8 cellular contexts compared by ENCODE assay signal in the genomic region with DNA sequence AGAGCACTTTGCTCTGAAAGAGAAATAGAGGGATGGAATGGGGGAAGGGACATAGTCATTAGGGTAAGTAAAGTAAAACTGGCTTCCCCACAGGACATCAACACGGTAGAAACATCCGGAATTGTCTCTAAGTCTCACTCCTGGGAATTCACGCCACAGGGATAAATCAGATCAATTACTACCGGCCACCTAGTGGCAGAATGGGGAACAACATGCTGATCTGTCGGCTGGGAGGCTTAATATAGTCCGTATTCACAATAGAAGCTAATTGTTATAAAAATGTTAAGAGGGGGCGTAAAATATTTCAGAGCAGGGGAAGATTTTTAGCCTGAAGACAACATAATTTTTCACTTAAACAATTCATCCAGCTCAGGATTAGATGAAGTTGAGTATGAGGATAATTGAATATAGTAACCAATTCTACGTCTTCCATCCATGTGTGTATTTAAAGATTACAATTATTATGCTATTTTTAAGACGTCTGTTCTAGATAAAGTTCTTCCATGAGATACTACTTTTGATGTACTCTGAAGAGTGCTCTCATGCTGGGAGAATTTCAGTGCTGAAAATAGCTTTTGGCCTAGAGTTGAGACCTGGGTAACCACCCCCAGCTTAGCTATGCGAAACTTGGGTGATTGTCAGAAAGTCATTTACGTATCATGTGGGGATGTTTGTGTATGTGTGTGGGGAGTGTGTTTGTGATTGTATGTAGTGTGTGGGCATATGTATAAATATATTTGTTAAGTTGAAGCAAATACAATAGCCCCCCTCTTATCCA.
DNase-seq lines count a peak whose midpoint lies in the region; ATAC-seq and TF ChIP-seq lines count a peak whose summit lies in the region.

No MANE protein-coding gene starts in this region.

- no peak for ATAC-seq in activated CD8-positive, alpha-beta T cell treated with anti-CD3 and anti-CD28 coated beads for 36 hours
- ATAC-seq in HG02759 (IDR thresholded peaks at IDR 0.05; ENCODE audit: unreplicated experiment) (no peak), GM21529 (IDR thresholded peaks at IDR 0.05; ENCODE audit: unreplicated experiment) (no peak)

- H3K27me3 Mint-ChIP-seq in activated CD8-positive, alpha-beta T cell treated with anti-CD3 and anti-CD28 coated beads for 36 hours = no peaks in the 10 kb centered on the region

- no peak overlapping the region for H3K4me3 Mint-ChIP-seq in activated CD8-positive, alpha-beta T cell treated with anti-CD3 and anti-CD28 coated beads for 36 hours

- DNase-seq in G401 (ENCODE audit: low spot score) (peak; percentile 10), HPDE6-E6E7 (ENCODE audit: extremely low spot score) (peak; percentile 3), iris pigment epithelial cell (ENCODE audit: low read depth) (peak; percentile 17), superior temporal gyrus (ENCODE audit: extremely low spot score) (peak; percentile 77)
- peak; percentile 37 for DNase-seq in activated CD8-positive, alpha-beta T cell treated with anti-CD3 and anti-CD28 coated beads for 36 hours
- no peak for DNase-seq in activated CD8-positive, alpha-beta memory T cell treated with anti-CD3 and anti-CD28 coated beads, Interleukin-2, amount 50 U/mL, for 4 hours

- H3K27ac Mint-ChIP-seq in activated CD8-positive, alpha-beta T cell treated with anti-CD3 and anti-CD28 coated beads for 36 hours = no peak overlapping the region

- no peaks in the 10 kb centered on the region for H3K36me3 Mint-ChIP-seq in activated CD8-positive, alpha-beta T cell treated with anti-CD3 and anti-CD28 coated beads for 36 hours (ENCODE audit: low read depth)

- intact Hi-C loops in activated CD8-positive, alpha-beta T cell treated with anti-CD3 and anti-CD28 coated beads for 36 hours (cut with micrococcal nuclease) = no loop called here

- CTCF ChIA-PET in activated CD8-positive, alpha-beta T cell treated with anti-CD3 and anti-CD28 coated beads for 36 hours (lab: Charles Lee) = interaction anchor here (0.7 to 2.0 kb wide), 13 partner anchors 11 to 167 kb away, joined by 3 to 13 read pairs (median 4); no protein-coding TSS in a partner anchor

- in situ Hi-C loops in G401 (cut with HindIII; ENCODE audit: low sequenced_read_pairs) = no loop called here

- peak; percentile 81 for TF ChIP-seq CTCF in activated CD8-positive, alpha-beta T cell treated with anti-CD3 and anti-CD28 coated beads for 36 hours (IDR thresholded peaks at IDR 0.05)

- H3K4me1 Mint-ChIP-seq in activated CD8-positive, alpha-beta T cell treated with anti-CD3 and anti-CD28 coated beads for 36 hours (ENCODE audit: low read depth) = no peaks in the 10 kb centered on the region

- POLR2A ChIA-PET in activated CD8-positive, alpha-beta T cell treated with anti-CD3 and anti-CD28 coated beads for 36 hours (lab: Charles Lee) = no interaction called here

- H3K9me3 Mint-ChIP-seq in activated CD8-positive, alpha-beta T cell treated with anti-CD3 and anti-CD28 coated beads for 36 hours = peaks cover 6% of the 10 kb centered on the region
